ENCODE assay signal across 9 cellular contexts in the genomic region with DNA sequence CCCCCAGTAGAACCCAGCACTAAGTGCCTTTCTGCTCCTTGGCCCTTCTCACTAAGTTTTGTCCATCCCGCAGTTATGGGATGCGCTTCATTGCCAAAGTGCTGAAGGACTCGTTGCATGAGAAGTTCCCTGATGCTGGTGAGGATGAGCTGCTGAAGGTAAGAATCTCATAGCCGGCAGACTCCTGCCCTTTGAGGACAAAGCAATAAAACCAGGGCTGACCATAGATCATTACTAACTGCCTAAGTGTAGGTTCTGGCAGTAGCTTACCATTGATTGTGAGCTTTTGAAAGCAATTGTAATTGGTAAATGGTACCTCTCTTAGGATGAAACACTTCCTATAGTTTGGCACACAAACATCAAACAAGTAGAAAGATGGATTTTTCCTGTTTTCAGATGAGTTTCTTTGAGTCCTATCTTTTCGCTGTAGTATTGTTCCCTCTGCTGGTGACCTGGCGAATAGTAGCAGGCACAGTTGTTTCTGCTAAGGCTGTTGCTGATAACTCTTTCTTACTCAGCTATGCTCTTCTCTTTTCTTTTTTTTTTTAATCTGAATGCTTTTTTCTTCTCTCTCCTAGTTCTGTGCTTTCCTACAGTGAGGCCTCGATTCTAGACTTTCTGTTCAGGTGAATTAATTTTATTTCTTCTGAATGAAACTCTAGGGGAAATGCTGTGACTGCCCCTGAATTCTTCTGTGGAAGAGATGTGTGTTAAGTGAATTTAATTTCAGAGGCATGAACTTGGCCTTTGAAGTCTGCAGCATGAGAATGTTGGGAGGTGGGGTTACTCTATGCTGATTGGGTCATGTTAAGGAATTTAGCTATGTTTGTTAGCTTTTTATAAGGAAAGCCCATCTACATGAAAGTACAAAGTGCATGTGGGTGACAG. TPM values are rescaled to one million over a fixed set of nuclear protein-coding genes. Genes with fewer than 3 reads are reported as not detected.
DNase-seq lines count a peak whose midpoint lies in the region; ATAC-seq and TF ChIP-seq lines count a peak whose summit lies in the region.
"Had no signal": no experiment of that assay in that cellular context is flagged by ENCODE, and none has a peak within 500 bp of the region (broad histone marks: within the 10 kb centered on the region; RNA-seq: fewer than 3 reads in every experiment).

No MANE protein-coding gene starts in this region.

- CTCF ChIA-PET in activated CD8-positive, alpha-beta memory T cell treated with anti-CD3 and anti-CD28 coated beads, Interleukin-2, amount 10 ng/mL, durations not matched to agents 7 days and 5 days (lab: Charles Lee) = interaction anchor here (0.7 to 4.1 kb wide), 45 partner anchors 11 to 449 kb away, joined by 3 to 71 read pairs (median 5); partner anchors contain the start of gene IQGAP1
- CTCF ChIA-PET in naive thymus-derived CD4-positive, alpha-beta T cell (lab: Charles Lee) = interaction anchor here (0.6 to 6.2 kb wide), 36 partner anchors 8 to 404 kb away, joined by 3 to 107 read pairs (median 4); no protein-coding TSS in a partner anchor

- POLR2A ChIA-PET in naive thymus-derived CD4-positive, alpha-beta T cell (lab: Charles Lee) = interaction anchor here (0.6 to 2.3 kb wide), 3 partner anchors 120 to 218 kb away, joined by 3 to 10 read pairs (median 7); no protein-coding TSS in a partner anchor

- ATAC-seq in Right ventricle myocardium inferior (peak; percentile 54), upper lobe of left lung (ENCODE audit: low FRiP score in 2 of 2) (peak in 1 of 2 donors; percentile 40), HG02610 (IDR thresholded peaks at IDR 0.05; ENCODE audit: unreplicated experiment) (no peak)
- ATAC-seq in activated CD8-positive, alpha-beta memory T cell treated with anti-CD3 and anti-CD28 coated beads, Interleukin-2, amount 10 ng/mL, durations not matched to agents 7 days and 5 days = peak; percentile 43
- peak; percentile 61 for ATAC-seq in naive thymus-derived CD4-positive, alpha-beta T cell

- no peak overlapping the region for H3K4me3 Mint-ChIP-seq in activated CD8-positive, alpha-beta memory T cell treated with anti-CD3 and anti-CD28 coated beads, Interleukin-2, amount 10 ng/mL, durations not matched to agents 7 days and 5 days
- H3K4me3 Mint-ChIP-seq in naive thymus-derived CD4-positive, alpha-beta T cell = no peak overlapping the region

- H3K4me3 ChIP-seq in esophagus squamous epithelium (no peak overlapping the region), upper lobe of left lung (no peak overlapping the region)
- no peak overlapping the region for H3K4me3 ChIP-seq in naive thymus-derived CD4-positive, alpha-beta T cell (ENCODE audit: low read length)

- H3K4me1 ChIP-seq in esophagus squamous epithelium (no peaks in the 10 kb centered on the region), upper lobe of left lung (peaks cover 0 to 12% (median 8%) of the 10 kb centered on the region in 4 donors)
- H3K4me1 ChIP-seq in naive thymus-derived CD4-positive, alpha-beta T cell (ENCODE audit: control insufficient read depth in 2 of 2, insufficient read depth in 2 of 2, low read length in 2 of 2) = peaks cover 10 to 11% of the 10 kb centered on the region in 2 donors

- no peak for TF ChIP-seq EP300 in upper lobe of left lung (IDR thresholded peaks at IDR 0.05)

- DNase-seq in Right ventricle myocardium inferior (ENCODE audit: missing footprints) (no peak), cardiac septum (ENCODE audit: low spot score) (no peak), NCI-H526 (lab: John Stamatoyannopoulos, UW) (peak; percentile 4 to 48), esophagus squamous epithelium (lab: John Stamatoyannopoulos, UW) (no peak), upper lobe of left lung (no peak)
- peak; percentile 67 for DNase-seq in activated CD8-positive, alpha-beta memory T cell treated with anti-CD3 and anti-CD28 coated beads, Interleukin-2, amount 10 ng/mL, durations not matched to agents 7 days and 5 days
- DNase-seq in naive thymus-derived CD4-positive, alpha-beta T cell = peak in 7 of 9 donors; percentile 28 to 60 (median 47)

- no peaks in the 10 kb centered on the region for H3K27me3 Mint-ChIP-seq in activated CD8-positive, alpha-beta memory T cell treated with anti-CD3 and anti-CD28 coated beads, Interleukin-2, amount 10 ng/mL, durations not matched to agents 7 days and 5 days
- no peaks in the 10 kb centered on the region for H3K27me3 Mint-ChIP-seq in naive thymus-derived CD4-positive, alpha-beta T cell
- H3K27me3 Mint-ChIP-seq: memory B cell had no signal

- no peaks in the 10 kb centered on the region for H3K9me3 Mint-ChIP-seq in activated CD8-positive, alpha-beta memory T cell treated with anti-CD3 and anti-CD28 coated beads, Interleukin-2, amount 10 ng/mL, durations not matched to agents 7 days and 5 days (ENCODE audit: low read depth)
- H3K9me3 Mint-ChIP-seq in naive thymus-derived CD4-positive, alpha-beta T cell = peaks cover 0 to 2% (median 0%) of the 10 kb centered on the region in 11 donors
- H3K9me3 Mint-ChIP-seq: memory B cell had no signal

- H3K36me3 Mint-ChIP-seq in activated CD8-positive, alpha-beta memory T cell treated with anti-CD3 and anti-CD28 coated beads, Interleukin-2, amount 10 ng/mL, durations not matched to agents 7 days and 5 days = peaks cover 69% of the 10 kb centered on the region
- peaks cover 20 to 58% (median 41%) of the 10 kb centered on the region in 5 donors for H3K36me3 Mint-ChIP-seq in naive thymus-derived CD4-positive, alpha-beta T cell

- no peak overlapping the region for H3K27ac Mint-ChIP-seq in activated CD8-positive, alpha-beta memory T cell treated with anti-CD3 and anti-CD28 coated beads, Interleukin-2, amount 10 ng/mL, durations not matched to agents 7 days and 5 days
- H3K27ac Mint-ChIP-seq in naive thymus-derived CD4-positive, alpha-beta T cell = peak overlapping the region in 4 of 9 donors; percentile 9 to 50 (median 32)

- H3K36me3 ChIP-seq in esophagus squamous epithelium (peaks cover 27 to 100% (median 32%) of the 10 kb centered on the region in 3 donors), upper lobe of left lung (peaks cover 48 to 100% (median 75%) of the 10 kb centered on the region in 4 donors)
- H3K36me3 ChIP-seq in naive thymus-derived CD4-positive, alpha-beta T cell (ENCODE audit: control insufficient read depth in 2 of 3, insufficient read depth in 3 of 3, low read length in 3 of 3) = peaks cover 30 to 79% (median 39%) of the 10 kb centered on the region in 3 experiments

- WGBS in esophagus squamous epithelium, 2 donors = 60 to 64% methylated on average over 7 of the region's 7 CpGs
- 67 to 80% methylated on average over 6 to 7 of the region's 7 CpGs for WGBS in upper lobe of left lung, 2 donors

- intact Hi-C loops in Right ventricle myocardium inferior (cut with DNase I) (loop anchor here (1.0 to 2.0 kb wide), 2 partner anchors 120 to 162 kb away; no protein-coding TSS in a partner anchor), cardiac septum (cut with DNase I) (loop anchor here (1.0 to 2.0 kb wide), 2 partner anchors 120 to 162 kb away; no protein-coding TSS in a partner anchor), esophagus squamous epithelium (cut with DNase I) (loop anchor here (10.0 kb wide), 1 partner anchor 158 kb away; no protein-coding TSS in a partner anchor)
- intact Hi-C loops in naive thymus-derived CD4-positive, alpha-beta T cell (cut with micrococcal nuclease) = loop anchor here (1.0 to 10.0 kb wide), 7 partner anchors 55 to 405 kb away; partner anchors contain the start of genes FES (in 1 of the 2) and IQGAP1 (in 1 of the 2)

- TF ChIP-seq CTCF in esophagus squamous epithelium (IDR thresholded peaks at IDR 0.05) (peak; percentile 51 to 71 (median 68)), upper lobe of left lung (IDR thresholded peaks at IDR 0.05) (peak; percentile 38 to 72 (median 55))

- H3K27me3 ChIP-seq in esophagus squamous epithelium = no peaks in the 10 kb centered on the region
- H3K27me3 ChIP-seq in naive thymus-derived CD4-positive, alpha-beta T cell (ENCODE audit: control insufficient read depth in 2 of 2, insufficient read depth in 2 of 2, low read length in 2 of 2) = no peaks in the 10 kb centered on the region
- no peaks in the 10 kb centered on the region for H3K27me3 ChIP-seq in upper lobe of left lung

- H3K27ac ChIP-seq in esophagus squamous epithelium = no peak overlapping the region
- no peak overlapping the region for H3K27ac ChIP-seq in naive thymus-derived CD4-positive, alpha-beta T cell (ENCODE audit: low read depth, low read length)
- H3K27ac ChIP-seq in upper lobe of left lung = no peak overlapping the region

- peaks cover 47% of the 10 kb centered on the region for H3K4me1 Mint-ChIP-seq in activated CD8-positive, alpha-beta memory T cell treated with anti-CD3 and anti-CD28 coated beads, Interleukin-2, amount 10 ng/mL, durations not matched to agents 7 days and 5 days
- H3K4me1 Mint-ChIP-seq in naive thymus-derived CD4-positive, alpha-beta T cell = peaks cover 9 to 44% (median 40%) of the 10 kb centered on the region in 7 donors

- H3K9me3 ChIP-seq in esophagus squamous epithelium (no peaks in the 10 kb centered on the region), upper lobe of left lung (no peaks in the 10 kb centered on the region)
- no peaks in the 10 kb centered on the region for H3K9me3 ChIP-seq in naive thymus-derived CD4-positive, alpha-beta T cell (ENCODE audit: control insufficient read depth in 2 of 3, low read length in 3 of 3)

- TF ChIP-seq POLR2A in esophagus squamous epithelium (IDR thresholded peaks at IDR 0.05) (no peak), upper lobe of left lung (IDR thresholded peaks at IDR 0.05) (no peak)

RNA-seq across cellular contexts. Expression of gene CRTC3, which starts 47.4 kb away (rescaled TPM):
- total RNA-seq in Right ventricle myocardium inferior (25.8 TPM), cardiac septum (30.4 TPM), esophagus squamous epithelium (10 to 100 TPM; 10.0 to 33.0 (median 13.3) TPM), upper lobe of left lung (10 to 100 TPM; 30.9 to 42.7 (median 35.1) TPM)
- total RNA-seq in activated CD8-positive, alpha-beta memory T cell treated with anti-CD3 and anti-CD28 coated beads, Interleukin-2, amount 10 ng/mL, durations not matched to agents 7 days and 5 days = 10 to 100 TPM; 62.3 to 79.1 TPM
- 100 to 1,000 TPM; 104 to 132 (median 109) TPM for total RNA-seq in naive thymus-derived CD4-positive, alpha-beta T cell
- polyA plus RNA-seq in naive thymus-derived CD4-positive, alpha-beta T cell = 10 to 100 TPM; 40.5 to 70.2 TPM

Comparison
In these comparisons a context has a peak if more than half of its experiments do, and no peak if none do; other contexts are left out.
1. DNase-seq: peak in NCI-H526 (2 of 2), activated CD8-positive, alpha-beta memory T cell treated with anti-CD3 and anti-CD28 coated beads, Interleukin-2, amount 10 ng/mL, durations not matched to agents 7 days and 5 days (single experiment) and naive thymus-derived CD4-positive, alpha-beta T cell (7 of 9); none in Right ventricle myocardium inferior (single experiment), cardiac septum (single experiment), esophagus squamous epithelium (single experiment) and upper lobe of left lung (0 of 2).